ENCODE assay signal across 8 cellular contexts in genomic region chr6:156451088-156451487, GRCh38.
"Had no signal": no experiment of that assay in that cellular context is flagged by ENCODE, and none has a peak within 500 bp of the region (broad histone marks: within the 10 kb centered on the region; RNA-seq: fewer than 3 reads in every experiment).

No MANE protein-coding gene starts in this region.

- DNase-seq: GDM1, GF-D8 had no signal

- H3K4me3 ChIP-seq: GM12878 had no signal

- FAIRE-seq: G401.6, GM12878, GM12891, GM12892, GM18507, GM19239 had no signal

- ATAC-seq: GM12878 had no signal
